7 cellular contexts compared by ENCODE assay signal in genomic region chr2:241443486-241444223, GRCh38.
DNase-seq lines count a peak whose midpoint lies in the region; ATAC-seq lines count a peak whose summit lies in the region.

No MANE protein-coding gene starts in this region.

- peak; percentile 32 for DNase-seq in NCI-H128 (lab: John Stamatoyannopoulos, UW; ENCODE audit: unreplicated experiment)
- peak; percentile 94 for DNase-seq in activated CD4-positive, alpha-beta T cell treated with anti-CD3 and anti-CD28 coated beads, Interleukin-2, amount 10 ng/mL, durations not matched to agents 7 days and 5 days
- DNase-seq in epithelial cell of prostate (ENCODE audit: low read depth, low spot score): peak; percentile 73
- DNase-seq in stimulated activated CD8-positive, alpha-beta memory T cell treated with anti-CD3 and anti-CD28 coated beads, Interleukin-15, amount 100 ng/mL, for 24 hours (ENCODE audit: low read depth): peak; percentile 87
- DNase-seq in posterior cingulate gyrus: no peak

- H3K9me3 Mint-ChIP-seq in activated CD4-positive, alpha-beta T cell treated with anti-CD3 and anti-CD28 coated beads, Interleukin-2, amount 10 ng/mL, durations not matched to agents 7 days and 5 days: no peaks in the 10 kb centered on the region

- no peak overlapping the region for H3K27ac ChIP-seq in epithelial cell of prostate

- peaks cover 37% of the 10 kb centered on the region for H3K27me3 Mint-ChIP-seq in activated CD4-positive, alpha-beta T cell treated with anti-CD3 and anti-CD28 coated beads, Interleukin-2, amount 10 ng/mL, durations not matched to agents 7 days and 5 days

- intact Hi-C loops in posterior cingulate gyrus (cut with DNase I): no loop called here

- peaks cover 28% of the 10 kb centered on the region for H3K36me3 Mint-ChIP-seq in activated CD4-positive, alpha-beta T cell treated with anti-CD3 and anti-CD28 coated beads, Interleukin-2, amount 10 ng/mL, durations not matched to agents 7 days and 5 days (ENCODE audit: low read depth)

- ATAC-seq in GM19324 (IDR thresholded peaks at IDR 0.05; ENCODE audit: low FRiP score, unreplicated experiment) (peak; percentile 61), GM19023 (IDR thresholded peaks at IDR 0.05; ENCODE audit: unreplicated experiment) (no peak)

- peak overlapping the region; percentile 14 for H3K4me3 Mint-ChIP-seq in activated CD4-positive, alpha-beta T cell treated with anti-CD3 and anti-CD28 coated beads, Interleukin-2, amount 10 ng/mL, durations not matched to agents 7 days and 5 days

- peak overlapping the region; percentile 1 for H3K27ac Mint-ChIP-seq in activated CD4-positive, alpha-beta T cell treated with anti-CD3 and anti-CD28 coated beads, Interleukin-2, amount 10 ng/mL, durations not matched to agents 7 days and 5 days

- peaks cover 34% of the 10 kb centered on the region for H3K4me1 Mint-ChIP-seq in activated CD4-positive, alpha-beta T cell treated with anti-CD3 and anti-CD28 coated beads, Interleukin-2, amount 10 ng/mL, durations not matched to agents 7 days and 5 days

- POLR2A ChIA-PET in activated CD4-positive, alpha-beta T cell treated with anti-CD3 and anti-CD28 coated beads, Interleukin-2, amount 10 ng/mL, durations not matched to agents 7 days and 5 days (lab: Charles Lee): no interaction called here

- CTCF ChIA-PET in activated CD4-positive, alpha-beta T cell treated with anti-CD3 and anti-CD28 coated beads, Interleukin-2, amount 10 ng/mL, durations not matched to agents 7 days and 5 days (lab: Charles Lee): interaction anchor here (0.9 to 1.5 kb wide), 3 partner anchors 9 to 66 kb away, joined by 3 read pairs; no protein-coding TSS in a partner anchor

Comparison
In these comparisons a context has a peak if more than half of its experiments do, and no peak if none do; other contexts are left out.
1. DNase-seq: peak in NCI-H128 (single experiment), activated CD4-positive, alpha-beta T cell treated with anti-CD3 and anti-CD28 coated beads, Interleukin-2, amount 10 ng/mL, durations not matched to agents 7 days and 5 days (single experiment), epithelial cell of prostate (single experiment) and stimulated activated CD8-positive, alpha-beta memory T cell treated with anti-CD3 and anti-CD28 coated beads, Interleukin-15, amount 100 ng/mL, for 24 hours (single experiment); none in posterior cingulate gyrus (0 of 10).